In the genomic region with DNA sequence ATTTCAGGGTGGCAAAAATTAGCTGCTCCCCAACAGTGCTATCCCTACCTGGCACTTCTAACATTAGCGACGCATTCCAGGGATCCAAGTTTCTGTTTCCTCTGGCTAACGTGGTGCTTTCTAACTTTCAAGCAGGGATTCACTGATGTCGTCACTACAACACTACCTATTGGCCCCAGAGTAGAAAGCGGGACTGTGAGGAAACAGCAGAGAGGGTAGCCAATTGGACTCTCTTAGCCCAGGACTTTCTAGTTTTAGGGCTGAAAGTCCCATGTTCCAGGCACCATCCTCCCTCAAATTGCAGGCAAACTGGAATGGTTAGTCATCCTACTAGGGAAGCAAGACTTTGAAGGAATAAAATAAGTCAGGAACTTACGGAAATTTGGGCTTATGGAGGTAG, we compare ENCODE assay signal across 15 cellular contexts.
"Had no signal": no experiment of that assay in that cellular context is flagged by ENCODE, and none has a peak within 500 bp of the region (broad histone marks: within the 10 kb centered on the region; RNA-seq: fewer than 3 reads in every experiment).

No MANE protein-coding gene starts in this region.

- H3K4me2 ChIP-seq: SK-N-SH had no signal

- H3K4me1 Mint-ChIP-seq: activated naive CD4-positive, alpha-beta T cell treated with anti-CD3 and anti-CD28 coated beads, Interleukin-2, amount 10 ng/mL, durations not matched to agents 7 days and 5 days; stimulated activated naive CD8-positive, alpha-beta T cell treated with anti-CD3 and anti-CD28 coated beads, Interleukin-15, amount 100 ng/mL, for 72 hours had no signal

- H3K27me3 ChIP-seq: adrenal gland, left lung had no signal

- H3K9ac ChIP-seq: SK-N-SH had no signal

- H3K27ac ChIP-seq: adrenal gland, left lung, thoracic aorta, VCaP had no signal

- H3K9me3 ChIP-seq: adrenal gland, left lung, SK-N-SH, thoracic aorta had no signal

- H3K36me3 Mint-ChIP-seq: activated CD8-positive, alpha-beta memory T cell treated with anti-CD3 and anti-CD28 coated beads, Interleukin-2, amount 10 ng/mL, durations not matched to agents 7 days and 5 days; activated naive CD4-positive, alpha-beta T cell treated with anti-CD3 and anti-CD28 coated beads, Interleukin-2, amount 10 ng/mL, durations not matched to agents 7 days and 5 days; mesothelial cell of epicardium had no signal

- H3K9me3 Mint-ChIP-seq: activated naive CD4-positive, alpha-beta T cell treated with anti-CD3 and anti-CD28 coated beads, Interleukin-2, amount 10 ng/mL, durations not matched to agents 7 days and 5 days; effector memory CD8-positive, alpha-beta T cell; mesothelial cell of epicardium; stimulated activated naive CD8-positive, alpha-beta T cell treated with anti-CD3 and anti-CD28 coated beads, Interleukin-15, amount 100 ng/mL, for 72 hours had no signal

- H3K4me3 Mint-ChIP-seq: activated CD8-positive, alpha-beta memory T cell treated with anti-CD3 and anti-CD28 coated beads, Interleukin-2, amount 10 ng/mL, durations not matched to agents 7 days and 5 days; activated naive CD4-positive, alpha-beta T cell treated with anti-CD3 and anti-CD28 coated beads, Interleukin-2, amount 10 ng/mL, durations not matched to agents 7 days and 5 days; effector memory CD8-positive, alpha-beta T cell; mesothelial cell of epicardium; neural crest cell; stimulated activated naive CD8-positive, alpha-beta T cell treated with anti-CD3 and anti-CD28 coated beads, Interleukin-15, amount 100 ng/mL, for 72 hours had no signal

- H3K27ac Mint-ChIP-seq: activated CD8-positive, alpha-beta memory T cell treated with anti-CD3 and anti-CD28 coated beads, Interleukin-2, amount 10 ng/mL, durations not matched to agents 7 days and 5 days; activated naive CD4-positive, alpha-beta T cell treated with anti-CD3 and anti-CD28 coated beads, Interleukin-2, amount 10 ng/mL, durations not matched to agents 7 days and 5 days; mesothelial cell of epicardium; stimulated activated naive CD8-positive, alpha-beta T cell treated with anti-CD3 and anti-CD28 coated beads, Interleukin-15, amount 100 ng/mL, for 72 hours had no signal

- H3K36me3 ChIP-seq: adrenal gland, left lung, thoracic aorta had no signal

- H3K4me3 ChIP-seq: adrenal gland, left lung, thoracic aorta had no signal

- ATAC-seq: activated CD8-positive, alpha-beta memory T cell treated with anti-CD3 and anti-CD28 coated beads, Interleukin-2, amount 10 ng/mL, durations not matched to agents 7 days and 5 days; effector memory CD8-positive, alpha-beta T cell; left lung; stimulated activated naive CD8-positive, alpha-beta T cell treated with anti-CD3 and anti-CD28 coated beads, Interleukin-15, amount 100 ng/mL, for 72 hours had no signal

- H3K4me1 ChIP-seq: adrenal gland, left lung had no signal

- DNase-seq: activated CD4-positive, alpha-beta T cell treated with anti-CD3 and anti-CD28 coated beads, Interleukin-2, amount 50 U/mL, for 48 hours; activated CD8-positive, alpha-beta memory T cell treated with anti-CD3 and anti-CD28 coated beads, Interleukin-2, amount 10 ng/mL, durations not matched to agents 7 days and 5 days; activated naive CD4-positive, alpha-beta T cell treated with anti-CD3 and anti-CD28 coated beads, Interleukin-2, amount 10 ng/mL, durations not matched to agents 7 days and 5 days; activated T-cell treated with anti-CD3 and anti-CD28 coated beads, Interleukin-2, amount 50 U/mL, for 1 hour; adrenal gland; effector memory CD8-positive, alpha-beta T cell; erythroblast; left lung; SK-N-SH; stimulated activated CD4-positive, alpha-beta T cell treated with anti-CD3 and anti-CD28 coated beads, Interleukin-1b, Interleukin-23, amount 100 ng/mL, for 48 hours; stimulated activated naive CD8-positive, alpha-beta T cell treated with anti-CD3 and anti-CD28 coated beads, Interleukin-15, amount 100 ng/mL, for 72 hours had no signal
